In genomic region chr2:236823230-236823629, GRCh38 we compare ENCODE assay signal across 23 cellular contexts.
DNase-seq lines count a peak whose midpoint lies in the region; ATAC-seq and TF ChIP-seq lines count a peak whose summit lies in the region.
"Had no signal": no experiment of that assay in that cellular context is flagged by ENCODE, and none has a peak within 500 bp of the region (broad histone marks: within the 10 kb centered on the region; RNA-seq: fewer than 3 reads in every experiment).

No MANE protein-coding gene starts in this region.

- TF ChIP-seq CTCF in VCaP (conservative IDR thresholded peaks at IDR 0.05) = no peak
- no peak for TF ChIP-seq CTCF in nephron (IDR thresholded peaks at IDR 0.05; ENCODE audit: unreplicated experiment in 3 of 3)
- no peak for TF ChIP-seq CTCF in MCF 10A (IDR thresholded peaks at IDR 0.05; ENCODE audit: unreplicated experiment)

- H3K27me3 Mint-ChIP-seq in nephron (ENCODE audit: low read depth) (peaks cover 26% of the 10 kb centered on the region), MCF 10A (ENCODE audit: insufficient read depth, unreplicated experiment) (no peaks in the 10 kb centered on the region)
- H3K27me3 Mint-ChIP-seq in activated T-cell treated with anti-CD3 and anti-CD28 coated beads, Interleukin-2, amount 50 U/mL, for 24 hours = no peaks in the 10 kb centered on the region

- H3K4me3 Mint-ChIP-seq in nephron (no peak overlapping the region), MCF 10A (ENCODE audit: unreplicated experiment) (no peak overlapping the region)
- H3K4me3 Mint-ChIP-seq in stimulated activated effector memory CD8-positive, alpha-beta T cell treated with anti-CD3 and anti-CD28 coated beads, Interleukin-12 subunit alpha, Interleukin-12 subunit beta, amount 100 ng/mL, for 72 hours = no peak overlapping the region
- no peak overlapping the region for H3K4me3 Mint-ChIP-seq in activated T-cell treated with anti-CD3 and anti-CD28 coated beads, Interleukin-2, amount 50 U/mL, for 24 hours
- H3K4me3 Mint-ChIP-seq: CD8-positive, alpha-beta memory T cell had no signal

- CTCF ChIA-PET in MCF 10A (lab: Yijun Ruan, JAX) = no interaction called here

- no TSS peak for BruUV-seq in MCF 10A (replicated peaks; lab: Mats Ljungman, UMichigan)

- peak; percentile 14 for ATAC-seq in stimulated activated effector memory CD8-positive, alpha-beta T cell treated with anti-CD3 and anti-CD28 coated beads, Interleukin-12 subunit alpha, Interleukin-12 subunit beta, amount 100 ng/mL, for 72 hours
- ATAC-seq: HCT116, Panc1 had no signal

- H3K9me3 Mint-ChIP-seq in nephron (peaks cover 7% of the 10 kb centered on the region), MCF 10A (ENCODE audit: unreplicated experiment) (peaks cover 8% of the 10 kb centered on the region)
- no peaks in the 10 kb centered on the region for H3K9me3 Mint-ChIP-seq in stimulated activated effector memory CD8-positive, alpha-beta T cell treated with anti-CD3 and anti-CD28 coated beads, Interleukin-12 subunit alpha, Interleukin-12 subunit beta, amount 100 ng/mL, for 72 hours
- peaks cover 2% of the 10 kb centered on the region for H3K9me3 Mint-ChIP-seq in activated T-cell treated with anti-CD3 and anti-CD28 coated beads, Interleukin-2, amount 50 U/mL, for 24 hours

- POLR2A ChIA-PET in MCF 10A (lab: Yijun Ruan, JAX) = no interaction called here

- H3K4me1 Mint-ChIP-seq in nephron (peaks cover 27% of the 10 kb centered on the region), MCF 10A (ENCODE audit: insufficient read depth, unreplicated experiment) (peaks cover 5% of the 10 kb centered on the region)
- no peaks in the 10 kb centered on the region for H3K4me1 Mint-ChIP-seq in stimulated activated effector memory CD8-positive, alpha-beta T cell treated with anti-CD3 and anti-CD28 coated beads, Interleukin-12 subunit alpha, Interleukin-12 subunit beta, amount 100 ng/mL, for 72 hours
- H3K4me1 Mint-ChIP-seq in activated T-cell treated with anti-CD3 and anti-CD28 coated beads, Interleukin-2, amount 50 U/mL, for 24 hours (ENCODE audit: low read depth) = no peaks in the 10 kb centered on the region
- H3K4me1 Mint-ChIP-seq: CD8-positive, alpha-beta memory T cell had no signal

- peak overlapping the region; percentile 90 for H3K27ac ChIP-seq in VCaP
- H3K27ac ChIP-seq: HL-60, KMS-11, SJCRH30 had no signal

- H3K36me3 Mint-ChIP-seq in nephron (ENCODE audit: low read depth) (no peaks in the 10 kb centered on the region), MCF 10A (ENCODE audit: insufficient read depth, unreplicated experiment) (no peaks in the 10 kb centered on the region)
- no peaks in the 10 kb centered on the region for H3K36me3 Mint-ChIP-seq in stimulated activated effector memory CD8-positive, alpha-beta T cell treated with anti-CD3 and anti-CD28 coated beads, Interleukin-12 subunit alpha, Interleukin-12 subunit beta, amount 100 ng/mL, for 72 hours
- H3K36me3 Mint-ChIP-seq in activated T-cell treated with anti-CD3 and anti-CD28 coated beads, Interleukin-2, amount 50 U/mL, for 24 hours (ENCODE audit: low read depth) = no peaks in the 10 kb centered on the region
- H3K36me3 Mint-ChIP-seq: CD8-positive, alpha-beta memory T cell had no signal

- intact Hi-C loops in MCF 10A (cut with micrococcal nuclease) = no loop called here

- DNase-seq in G401 (ENCODE audit: low spot score) (peak; percentile 26), MCF 10A (ENCODE audit: unreplicated experiment) (no peak), NCI-H524 (lab: John Stamatoyannopoulos, UW) (no peak)
- no peak for DNase-seq in stimulated activated effector memory CD8-positive, alpha-beta T cell treated with anti-CD3 and anti-CD28 coated beads, Interleukin-12 subunit alpha, Interleukin-12 subunit beta, amount 100 ng/mL, for 72 hours (ENCODE audit: low spot score in 2 of 2)
- DNase-seq in activated T-cell treated with anti-CD3 and anti-CD28 coated beads, Interleukin-2, amount 50 U/mL, for 24 hours = no peak
- DNase-seq in activated CD4-positive, alpha-beta T cell treated with anti-CD3 and anti-CD28 coated beads, Interleukin-2, amount 50 U/mL, for 1 hour = no peak
- DNase-seq: AML-193; C1 segment of cervical spinal cord; Calu3; CD8-positive, alpha-beta memory T cell; DMS153; NCI-H1105 treated with DMSO at 0.1 percent for 48 hours; NCI-H1694; NCI-H2081; NCI-H2171; NCI-H524 treated with DMSO at 0.1 percent for 48 hours; SJCRH30 had no signal

- H3K27ac Mint-ChIP-seq in nephron (peak overlapping the region in 2 of 3 experiments; percentile 65 to 76), MCF 10A (ENCODE audit: low read depth, unreplicated experiment) (no peak overlapping the region)
- H3K27ac Mint-ChIP-seq in stimulated activated effector memory CD8-positive, alpha-beta T cell treated with anti-CD3 and anti-CD28 coated beads, Interleukin-12 subunit alpha, Interleukin-12 subunit beta, amount 100 ng/mL, for 72 hours = no peak overlapping the region
- H3K27ac Mint-ChIP-seq in activated T-cell treated with anti-CD3 and anti-CD28 coated beads, Interleukin-2, amount 50 U/mL, for 24 hours = no peak overlapping the region
- H3K27ac Mint-ChIP-seq: CD8-positive, alpha-beta memory T cell had no signal

- in situ Hi-C loops in G401 (cut with HindIII; ENCODE audit: low sequenced_read_pairs) = no loop called here

Comparison
In these comparisons a context has a peak if more than half of its experiments do, and no peak if none do; other contexts are left out.
1. H3K27ac Mint-ChIP-seq: peak in nephron (2 of 3); none in stimulated activated effector memory CD8-positive, alpha-beta T cell treated with anti-CD3 and anti-CD28 coated beads, Interleukin-12 subunit alpha, Interleukin-12 subunit beta, amount 100 ng/mL, for 72 hours (single experiment), activated T-cell treated with anti-CD3 and anti-CD28 coated beads, Interleukin-2, amount 50 U/mL, for 24 hours (single experiment) and MCF 10A (single experiment).